Comparison of ENCODE assay signal across 12 cellular contexts in the genomic region with DNA sequence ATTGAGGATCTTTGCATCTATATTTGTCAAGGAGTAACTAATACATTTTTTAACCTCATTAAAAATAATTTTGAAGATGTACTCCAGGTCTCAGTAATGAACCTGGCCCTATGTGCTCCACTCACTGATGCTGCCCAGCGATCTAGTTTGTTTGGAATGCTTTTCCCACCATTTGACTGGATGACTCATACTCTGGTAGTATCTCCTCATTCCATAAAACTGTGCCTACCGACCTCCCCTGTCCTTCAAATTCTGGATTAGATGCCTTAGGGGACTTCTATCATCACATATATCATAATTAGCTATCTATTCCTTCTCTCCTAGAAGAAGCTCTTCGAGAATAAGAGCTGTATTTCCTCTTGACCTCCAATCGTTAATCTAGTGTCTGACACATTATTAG.
DNase-seq lines count a peak whose midpoint lies in the region; ATAC-seq, FAIRE-seq and TF ChIP-seq lines count a peak whose summit lies in the region.
"Had no signal": no experiment of that assay in that cellular context is flagged by ENCODE, and none has a peak within 500 bp of the region (broad histone marks: within the 10 kb centered on the region; RNA-seq: fewer than 3 reads in every experiment).

No MANE protein-coding gene starts in this region.

- H3K27ac Mint-ChIP-seq in progenitor cell of endocrine pancreas: peak overlapping the region; percentile 76
- H3K27ac Mint-ChIP-seq in activated CD4-positive, alpha-beta T cell treated with anti-CD3 and anti-CD28 coated beads, Interleukin-2, amount 10 ng/mL, durations not matched to agents 24 days and 14 days: no peak overlapping the region

- H3K9me3 Mint-ChIP-seq in progenitor cell of endocrine pancreas (ENCODE audit: low read depth): peaks cover 16% of the 10 kb centered on the region
- H3K9me3 Mint-ChIP-seq in activated CD4-positive, alpha-beta T cell treated with anti-CD3 and anti-CD28 coated beads, Interleukin-2, amount 10 ng/mL, durations not matched to agents 24 days and 14 days: peaks cover 7% of the 10 kb centered on the region

- TF ChIP-seq CTCF in epithelial cell of esophagus (IDR thresholded peaks at IDR 0.05; ENCODE audit: insufficient read depth, low read depth, low read length, missing control alignments): no peak
- TF ChIP-seq CTCF in progenitor cell of endocrine pancreas (IDR thresholded peaks at IDR 0.05; ENCODE audit: unreplicated experiment): no peak

- DNase-seq in DMS 273 (lab: John Stamatoyannopoulos, UW; ENCODE audit: unreplicated experiment) (peak; percentile 4), DMS 273 treated with DMSO at 0.1 percent for 48 hours (lab: John Stamatoyannopoulos, UW) (no peak), RCC 7860 (ENCODE audit: low spot score) (peak; percentile 61), epithelial cell of esophagus (ENCODE audit: low read depth) (peak; percentile 69), progenitor cell of endocrine pancreas (ENCODE audit: low spot score, unreplicated experiment) (no peak), SIG-M5 (lab: John Stamatoyannopoulos, UW) (no peak)
- DNase-seq in activated CD4-positive, alpha-beta T cell treated with anti-CD3 and anti-CD28 coated beads, Interleukin-2, amount 10 ng/mL, durations not matched to agents 24 days and 14 days: no peak
- DNase-seq: activated effector memory CD4-positive, alpha-beta T cell treated with anti-CD3 and anti-CD28 coated beads, Interleukin-2, amount 50 U/mL, for 16 hours; effector CD4-positive, alpha-beta T cell; NCI-H1930 had no signal

- FAIRE-seq in RCC 7860 (lab: Jason Lieb, UNC): peak; percentile 75

- intact Hi-C loops in activated CD4-positive, alpha-beta T cell treated with anti-CD3 and anti-CD28 coated beads, Interleukin-2, amount 10 ng/mL, durations not matched to agents 24 days and 14 days (cut with micrococcal nuclease): no loop called here

- no peak for ATAC-seq in HG03135 (IDR thresholded peaks at IDR 0.05; ENCODE audit: unreplicated experiment)
- ATAC-seq: activated CD4-positive, CD25-positive, alpha-beta regulatory T cell treated with anti-CD3 and anti-CD28 coated beads, Interleukin-2, amount 50 U/mL, for 24 hours had no signal

- H3K36me3 Mint-ChIP-seq in progenitor cell of endocrine pancreas (ENCODE audit: insufficient read depth): peaks cover 16% of the 10 kb centered on the region
- peaks cover 14% of the 10 kb centered on the region for H3K36me3 Mint-ChIP-seq in activated CD4-positive, alpha-beta T cell treated with anti-CD3 and anti-CD28 coated beads, Interleukin-2, amount 10 ng/mL, durations not matched to agents 24 days and 14 days (ENCODE audit: low read depth)

- H3K4me3 Mint-ChIP-seq in progenitor cell of endocrine pancreas (ENCODE audit: low read depth): no peak overlapping the region
- no peak overlapping the region for H3K4me3 Mint-ChIP-seq in activated CD4-positive, alpha-beta T cell treated with anti-CD3 and anti-CD28 coated beads, Interleukin-2, amount 10 ng/mL, durations not matched to agents 24 days and 14 days

- no peak overlapping the region for H3K4me3 ChIP-seq in epithelial cell of esophagus (ENCODE audit: low read length)

- H3K27me3 Mint-ChIP-seq in progenitor cell of endocrine pancreas: no peaks in the 10 kb centered on the region
- H3K27me3 Mint-ChIP-seq in activated CD4-positive, alpha-beta T cell treated with anti-CD3 and anti-CD28 coated beads, Interleukin-2, amount 10 ng/mL, durations not matched to agents 24 days and 14 days: no peaks in the 10 kb centered on the region

- H3K4me1 Mint-ChIP-seq in progenitor cell of endocrine pancreas (ENCODE audit: low read depth): peaks cover 1% of the 10 kb centered on the region
- peaks cover 10% of the 10 kb centered on the region for H3K4me1 Mint-ChIP-seq in activated CD4-positive, alpha-beta T cell treated with anti-CD3 and anti-CD28 coated beads, Interleukin-2, amount 10 ng/mL, durations not matched to agents 24 days and 14 days

Comparison
In these comparisons a context has a peak if more than half of its experiments do, and no peak if none do; other contexts are left out.
1. DNase-seq: peak in DMS 273 (single experiment), RCC 7860 (single experiment) and epithelial cell of esophagus (single experiment); none in DMS 273 treated with DMSO at 0.1 percent for 48 hours (single experiment), progenitor cell of endocrine pancreas (single experiment), activated CD4-positive, alpha-beta T cell treated with anti-CD3 and anti-CD28 coated beads, Interleukin-2, amount 10 ng/mL, durations not matched to agents 24 days and 14 days (single experiment) and SIG-M5 (single experiment).